Comparison of ENCODE assay signal across 14 cellular contexts in genomic region chr18:51234117-51235010, GRCh38. TPM values are rescaled to one million over a fixed set of nuclear protein-coding genes. Genes with fewer than 3 reads are reported as not detected.
DNase-seq lines count a peak whose midpoint lies in the region; ATAC-seq, FAIRE-seq and TF ChIP-seq lines count a peak whose summit lies in the region.
"Had no signal": no experiment of that assay in that cellular context is flagged by ENCODE, and none has a peak within 500 bp of the region (broad histone marks: within the 10 kb centered on the region; RNA-seq: fewer than 3 reads in every experiment).

No MANE protein-coding gene starts in this region.

- FAIRE-seq in astrocyte (lab: Jason Lieb, UNC): no peak

- no peaks in the 10 kb centered on the region for H3K36me3 ChIP-seq in astrocyte (ENCODE audit: insufficient read depth, low read length)
- H3K36me3 ChIP-seq: neural progenitor cell, suprapubic skin had no signal

- peaks cover 28% of the 10 kb centered on the region for H3K4me1 Mint-ChIP-seq in astrocyte (ENCODE audit: low read depth, unreplicated experiment)
- peaks cover 33% of the 10 kb centered on the region in 2 donors for H3K4me1 Mint-ChIP-seq in natural killer cell treated with Interleukin-12 subunit alpha and Interleukin-12 subunit beta and Interleukin-15 and Interleukin-18, amount 100 ng/mL, for 72 hours (ENCODE audit: low read depth in 2 of 2)

- no peaks in the 10 kb centered on the region for H4K20me1 ChIP-seq in astrocyte (ENCODE audit: insufficient read depth, low read length)

- peak overlapping the region; percentile 39 for H3K4me2 ChIP-seq in astrocyte (ENCODE audit: low read length)
- H3K4me2 ChIP-seq: neural progenitor cell had no signal

- H3K36me3 Mint-ChIP-seq in astrocyte (ENCODE audit: low read depth, unreplicated experiment): no peaks in the 10 kb centered on the region
- H3K36me3 Mint-ChIP-seq in natural killer cell treated with Interleukin-12 subunit alpha and Interleukin-12 subunit beta and Interleukin-15 and Interleukin-18, amount 100 ng/mL, for 72 hours: no peaks in the 10 kb centered on the region
- H3K36me3 Mint-ChIP-seq: neural progenitor cell had no signal

- H3K4me3 ChIP-seq in GM12865 (ENCODE audit: low read depth, low read length): no peak overlapping the region
- H3K4me3 ChIP-seq in astrocyte (ENCODE audit: insufficient read depth, low read depth, low read length): no peak overlapping the region
- H3K4me3 ChIP-seq: neural progenitor cell, suprapubic skin had no signal

- H3K9me3 ChIP-seq in astrocyte (ENCODE audit: insufficient read depth, low read depth, low read length): no peaks in the 10 kb centered on the region
- H3K9me3 ChIP-seq: suprapubic skin had no signal

- no peaks in the 10 kb centered on the region for H3K79me2 ChIP-seq in astrocyte (ENCODE audit: insufficient read depth, low read length)

- TF ChIP-seq CTCF in GM12865 (IDR thresholded peaks at IDR 0.05; ENCODE audit: insufficient read depth, low read depth, low read length, missing control alignments) (no peak), astrocyte (IDR thresholded peaks at IDR 0.05; ENCODE audit: insufficient read depth, low read depth, low read length) (no peak)

- no peak overlapping the region for H3K27ac ChIP-seq in astrocyte (ENCODE audit: low read depth, low read length)
- H3K27ac ChIP-seq: neural progenitor cell, suprapubic skin had no signal

- no peaks in the 10 kb centered on the region for H3K27me3 ChIP-seq in astrocyte (ENCODE audit: insufficient read depth, low read length)
- H3K27me3 ChIP-seq: neural progenitor cell, suprapubic skin had no signal

- H2AFZ ChIP-seq in astrocyte (ENCODE audit: low read depth, low read length): no peak overlapping the region
- H2AFZ ChIP-seq: neural progenitor cell had no signal

- H3K4me3 Mint-ChIP-seq in astrocyte (ENCODE audit: unreplicated experiment): no peak overlapping the region
- peak overlapping the region; percentile 77 for H3K4me3 Mint-ChIP-seq in natural killer cell treated with Interleukin-12 subunit alpha and Interleukin-12 subunit beta and Interleukin-15 and Interleukin-18, amount 100 ng/mL, for 72 hours
- H3K4me3 Mint-ChIP-seq: activated CD4-positive, alpha-beta T cell treated with anti-CD3 and anti-CD28 coated beads for 36 hours; neural progenitor cell had no signal

- no peak overlapping the region for H3K9ac ChIP-seq in astrocyte (ENCODE audit: low read length)
- H3K9ac ChIP-seq: neural progenitor cell had no signal

- no peaks in the 10 kb centered on the region for H3K9me3 Mint-ChIP-seq in astrocyte (ENCODE audit: unreplicated experiment)
- H3K9me3 Mint-ChIP-seq in natural killer cell treated with Interleukin-12 subunit alpha and Interleukin-12 subunit beta and Interleukin-15 and Interleukin-18, amount 100 ng/mL, for 72 hours: no peaks in the 10 kb centered on the region
- H3K9me3 Mint-ChIP-seq: neural progenitor cell had no signal

- H3K27ac Mint-ChIP-seq in astrocyte (ENCODE audit: unreplicated experiment): peak overlapping the region; percentile 37
- peak overlapping the region; percentile 79 to 89 for H3K27ac Mint-ChIP-seq in natural killer cell treated with Interleukin-12 subunit alpha and Interleukin-12 subunit beta and Interleukin-15 and Interleukin-18, amount 100 ng/mL, for 72 hours
- H3K27ac Mint-ChIP-seq: activated CD4-positive, alpha-beta T cell treated with anti-CD3 and anti-CD28 coated beads for 36 hours; neural progenitor cell had no signal

- H3K4me1 ChIP-seq in astrocyte (ENCODE audit: insufficient read depth, low read length): peaks cover 19% of the 10 kb centered on the region

- DNase-seq in GM12865 (ENCODE audit: low read depth) (peak; percentile 12), M059J (ENCODE audit: low read depth) (peak; percentile 29), astrocyte (ENCODE audit: low read depth) (no peak), CD1c-positive myeloid dendritic cell (ENCODE audit: extremely low spot score) (no peak), NCI-H1092 treated with DMSO at 0.1 percent for 48 hours (lab: John Stamatoyannopoulos, UW) (no peak), GM03348 (ENCODE audit: low spot score) (no peak)
- no peak for DNase-seq in natural killer cell treated with Interleukin-12 subunit alpha and Interleukin-12 subunit beta and Interleukin-15 and Interleukin-18, amount 100 ng/mL, for 72 hours (ENCODE audit: low spot score)
- DNase-seq: activated effector memory CD4-positive, alpha-beta T cell treated with anti-CD3 and anti-CD28 coated beads, Interleukin-2, amount 50 U/mL, for 16 hours; NCI-H1048 had no signal

- no peaks in the 10 kb centered on the region for H3K27me3 Mint-ChIP-seq in astrocyte (ENCODE audit: low read depth, unreplicated experiment)
- H3K27me3 Mint-ChIP-seq in natural killer cell treated with Interleukin-12 subunit alpha and Interleukin-12 subunit beta and Interleukin-15 and Interleukin-18, amount 100 ng/mL, for 72 hours: no peaks in the 10 kb centered on the region

- peak; percentile 57 to 77 for ATAC-seq in natural killer cell treated with Interleukin-12 subunit alpha and Interleukin-12 subunit beta and Interleukin-15 and Interleukin-18, amount 100 ng/mL, for 72 hours
- no peak for ATAC-seq in GM21515 (IDR thresholded peaks at IDR 0.05; ENCODE audit: unreplicated experiment)
- ATAC-seq: PC-3 had no signal

RNA-seq across cellular contexts. Expression of gene MEX3C, which starts 36.9 kb away (rescaled TPM):
- 30.4 and 45.6 TPM in 2 replicates for total RNA-seq in M059J (2014; rRNA removed; shearing (Covaris generic))
- total RNA-seq in astrocyte: 72.2 TPM in 2 replicates
- 100 to 1,000 TPM in 1 of 2 donors, 10 to 100 TPM in 1; 91.8 to 174 TPM for total RNA-seq in natural killer cell treated with Interleukin-12 subunit alpha and Interleukin-12 subunit beta and Interleukin-15 and Interleukin-18, amount 100 ng/mL, for 72 hours

Comparison
In these comparisons a context has a peak if more than half of its experiments do, and no peak if none do; other contexts are left out.
1. DNase-seq: peak in GM12865 (single experiment) and M059J (single experiment); none in astrocyte (single experiment), natural killer cell treated with Interleukin-12 subunit alpha and Interleukin-12 subunit beta and Interleukin-15 and Interleukin-18, amount 100 ng/mL, for 72 hours (single experiment), CD1c-positive myeloid dendritic cell (single experiment), NCI-H1092 treated with DMSO at 0.1 percent for 48 hours (single experiment) and GM03348 (single experiment).